ENCODE assay signal across 28 cellular contexts in genomic region chr1:5563861-5564577, GRCh38.
"Had no signal": no experiment of that assay in that cellular context is flagged by ENCODE, and none has a peak within 500 bp of the region (broad histone marks: within the 10 kb centered on the region; RNA-seq: fewer than 3 reads in every experiment).

No MANE protein-coding gene starts in this region.

- H3K27me3 ChIP-seq: neutrophil, ovary, right lobe of liver, thyroid gland, tibial nerve, uterus had no signal

- H3K4me3 ChIP-seq: ovary, psoas muscle, right lobe of liver, sigmoid colon, stomach, thoracic aorta, thyroid gland, tibial nerve, upper lobe of right lung, uterus had no signal

- H3K36me3 ChIP-seq: neutrophil, ovary, right lobe of liver, sigmoid colon, stomach, thoracic aorta, thyroid gland, tibial nerve, upper lobe of right lung, uterus had no signal

- H3K79me2 ChIP-seq: parathyroid adenoma had no signal

- DNase-seq: naive thymus-derived CD8-positive, alpha-beta T cell; nephron progenitor cell; nucleus accumbens; ovary; psoas muscle; right lobe of liver; sigmoid colon; small intestine; stimulated activated CD4-positive, alpha-beta T cell treated with anti-CD3 and anti-CD28 coated beads, Interleukin-15, amount 100 ng/mL, for 24 hours; stimulated activated CD4-positive, alpha-beta T cell treated with anti-CD3 and anti-CD28 coated beads, Interleukin-2, amount 100 ng/mL, for 24 hours; stimulated activated CD4-positive, alpha-beta T cell treated with anti-CD3 and anti-CD28 coated beads, Interleukin-2, amount 100 ng/mL, for 48 hours; stimulated activated CD4-positive, alpha-beta T cell treated with anti-CD3 and anti-CD28 coated beads, Interleukin-4, amount 100 ng/mL, for 24 hours; stimulated activated naive B cell treated with anti-CD40 and anti-IgM and Interleukin-4, amounts not matched to agents 10 μg/mL and 1 μg/mL and 100 μg/mL, for 72 hours; stimulated activated naive CD4-positive, alpha-beta T cell treated with Interleukin-2 at 50 U/mL for 16 hours; stomach; thyroid gland; trophoblast cell; upper lobe of right lung; uterus had no signal

- H3K4me1 ChIP-seq: parathyroid adenoma, psoas muscle, right lobe of liver, sigmoid colon, stomach, thyroid gland, tibial nerve, upper lobe of right lung, uterus had no signal

- H3K4me1 Mint-ChIP-seq: naive thymus-derived CD8-positive, alpha-beta T cell; neural crest cell; stimulated activated effector memory CD8-positive, alpha-beta T cell treated with anti-CD3 and anti-CD28 coated beads, Interleukin-12 subunit alpha, Interleukin-12 subunit beta, amount 100 ng/mL, for 72 hours; stimulated activated naive B cell treated with anti-CD40 and anti-IgM and Interleukin-4, amounts not matched to agents 10 μg/mL and 1 μg/mL and 100 μg/mL, for 72 hours had no signal

- H3K36me3 Mint-ChIP-seq: natural killer cell treated with Interleukin-12 subunit alpha and Interleukin-12 subunit beta and Interleukin-15 and Interleukin-18, amount 100 ng/mL, for 72 hours; stimulated activated effector memory CD8-positive, alpha-beta T cell treated with anti-CD3 and anti-CD28 coated beads, Interleukin-12 subunit alpha, Interleukin-12 subunit beta, amount 100 ng/mL, for 72 hours; stimulated activated naive B cell treated with anti-CD40 and anti-IgM and Interleukin-4, amounts not matched to agents 10 μg/mL and 1 μg/mL and 100 μg/mL, for 72 hours had no signal

- H3K27me3 Mint-ChIP-seq: progenitor cell of endocrine pancreas; stimulated activated naive B cell treated with anti-CD40 and anti-IgM and Interleukin-4, amounts not matched to agents 10 μg/mL and 1 μg/mL and 100 μg/mL, for 72 hours had no signal

- H3K27ac ChIP-seq: neutrophil, ovary, parathyroid adenoma, psoas muscle, right lobe of liver, sigmoid colon, stomach, thoracic aorta, thyroid gland, tibial nerve, upper lobe of right lung, uterus had no signal

- ATAC-seq: naive thymus-derived CD8-positive, alpha-beta T cell; natural killer cell treated with Interleukin-12 subunit alpha and Interleukin-12 subunit beta and Interleukin-15 and Interleukin-18, amount 100 ng/mL, for 72 hours; psoas muscle; stimulated activated effector memory CD8-positive, alpha-beta T cell treated with anti-CD3 and anti-CD28 coated beads, Interleukin-12 subunit alpha, Interleukin-12 subunit beta, amount 100 ng/mL, for 72 hours; stimulated activated naive B cell treated with anti-CD40 and anti-IgM and Interleukin-4, amounts not matched to agents 10 μg/mL and 1 μg/mL and 100 μg/mL, for 72 hours; upper lobe of right lung had no signal

- H3K9me3 Mint-ChIP-seq: natural killer cell treated with Interleukin-12 subunit alpha and Interleukin-12 subunit beta and Interleukin-15 and Interleukin-18, amount 100 ng/mL, for 72 hours had no signal

- H2AFZ ChIP-seq: parathyroid adenoma had no signal

- H3K27ac Mint-ChIP-seq: naive thymus-derived CD8-positive, alpha-beta T cell; natural killer cell treated with Interleukin-12 subunit alpha and Interleukin-12 subunit beta and Interleukin-15 and Interleukin-18, amount 100 ng/mL, for 72 hours; nephron progenitor cell; progenitor cell of endocrine pancreas; stimulated activated effector memory CD8-positive, alpha-beta T cell treated with anti-CD3 and anti-CD28 coated beads, Interleukin-12 subunit alpha, Interleukin-12 subunit beta, amount 100 ng/mL, for 72 hours; stimulated activated naive B cell treated with anti-CD40 and anti-IgM and Interleukin-4, amounts not matched to agents 10 μg/mL and 1 μg/mL and 100 μg/mL, for 72 hours; stimulated activated naive CD8-positive, alpha-beta T cell treated with anti-CD3 and anti-CD28 coated beads, Interleukin-15, Interleukin-2, amounts not matched to agents 100 ng/mL and 50 ng/mL, for 24 hours had no signal

- H3K9me3 ChIP-seq: neutrophil, ovary, right lobe of liver, thoracic aorta, thyroid gland, upper lobe of right lung, uterus had no signal

- H3K4me3 Mint-ChIP-seq: naive thymus-derived CD8-positive, alpha-beta T cell; natural killer cell treated with Interleukin-12 subunit alpha and Interleukin-12 subunit beta and Interleukin-15 and Interleukin-18, amount 100 ng/mL, for 72 hours; nephron progenitor cell; neural crest cell; stimulated activated effector memory CD8-positive, alpha-beta T cell treated with anti-CD3 and anti-CD28 coated beads, Interleukin-12 subunit alpha, Interleukin-12 subunit beta, amount 100 ng/mL, for 72 hours; stimulated activated naive B cell treated with anti-CD40 and anti-IgM and Interleukin-4, amounts not matched to agents 10 μg/mL and 1 μg/mL and 100 μg/mL, for 72 hours; stimulated activated naive CD8-positive, alpha-beta T cell treated with anti-CD3 and anti-CD28 coated beads, Interleukin-15, Interleukin-2, amounts not matched to agents 100 ng/mL and 50 ng/mL, for 24 hours had no signal

- H3K9ac ChIP-seq: parathyroid adenoma had no signal
